Comparison of ENCODE assay signal across 9 cellular contexts in the genomic region with DNA sequence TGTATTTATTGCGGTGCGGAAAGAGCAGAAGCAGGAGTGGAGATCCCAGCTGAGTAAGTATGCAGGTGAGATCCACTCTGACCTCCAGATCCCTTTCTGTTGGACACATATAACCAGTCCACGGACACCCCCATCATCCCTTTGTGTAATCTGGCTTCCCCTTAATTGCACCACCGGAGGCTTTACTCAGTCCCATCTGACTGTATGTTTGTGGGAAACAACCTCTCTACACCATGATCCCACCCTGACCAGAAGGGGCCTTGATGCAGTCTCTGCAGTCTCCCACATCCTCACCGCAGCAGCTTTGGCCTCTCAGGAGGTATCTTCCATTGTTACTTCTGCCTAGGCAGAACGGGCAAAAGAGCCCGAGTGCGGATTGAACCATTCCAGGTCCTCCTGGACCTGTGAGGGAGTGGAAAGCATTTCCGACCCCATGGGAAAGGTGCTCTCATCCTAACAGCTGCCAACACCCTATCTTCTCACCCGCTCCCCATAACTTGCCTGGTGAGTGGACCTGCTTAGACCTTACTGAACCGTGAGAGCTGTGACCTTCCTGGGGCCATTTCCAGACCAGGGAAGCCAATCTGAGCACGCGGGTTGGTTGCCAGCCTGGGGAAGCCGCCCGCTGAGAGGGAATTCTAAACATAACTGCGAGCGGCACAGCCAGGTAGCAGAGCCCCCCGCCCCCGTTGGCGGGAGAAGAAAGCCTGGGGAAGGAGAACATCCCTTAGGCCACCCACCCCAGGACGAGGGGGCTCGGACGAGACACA. TPM values are rescaled to one million over a fixed set of nuclear protein-coding genes. Genes with fewer than 3 reads are reported as not detected.
A peak's percentile ranks its signal among the peaks of the same experiment; 100 is the strongest.
DNase-seq lines count a peak whose midpoint lies in the region; ATAC-seq and TF ChIP-seq lines count a peak whose summit lies in the region.
"Had no signal": no experiment of that assay in that cellular context is flagged by ENCODE, and none has a peak within 500 bp of the region (broad histone marks: within the 10 kb centered on the region; RNA-seq: fewer than 3 reads in every experiment).

No MANE protein-coding gene starts in this region.

- no peak for DNase-seq in coronary artery (ENCODE audit: low spot score)
- DNase-seq in left lung = no peak
- no peak for DNase-seq in activated CD4-positive, alpha-beta T cell treated with anti-CD3 and anti-CD28 coated beads for 4 hours
- no peak for DNase-seq in SKM-1 (lab: John Stamatoyannopoulos, UW; ENCODE audit: unreplicated experiment)
- DNase-seq in HuH-7 (ENCODE audit: low spot score) = no peak
- DNase-seq: NCI-H82 had no signal

- POLR2A ChIA-PET in HEK293 (lab: Yijun Ruan, JAX) = no interaction called here

- H3K4me1 ChIP-seq in HEK293 (ENCODE audit: control insufficient read depth, insufficient read depth, low read length) (0 out of 2 replicates have a peak, but pooled peaks cover 2% of the 10 kb centered on the region), left lung (no peaks in the 10 kb centered on the region), skeletal muscle satellite cell (ENCODE audit: control insufficient read depth, insufficient read depth, low read length) (no peaks in the 10 kb centered on the region)

- peak; percentile 46 for ATAC-seq in left lung
- no peak for ATAC-seq in HG03095 (IDR thresholded peaks at IDR 0.05; ENCODE audit: unreplicated experiment)

- peaks cover 0 to 42% of the 10 kb centered on the region in 2 donors for H3K27me3 ChIP-seq in left lung
- H3K27me3 ChIP-seq in skeletal muscle satellite cell (ENCODE audit: control insufficient read depth, insufficient read depth, low read length) = peaks cover 16% of the 10 kb centered on the region

- H3K27ac ChIP-seq in HEK293 (ENCODE audit: extremely low read depth, low read depth, low read length) (peak overlapping the region; percentile 70; the same call in 1 of the 2 replicates), coronary artery (peak overlapping the region in 1 of 2 donors; percentile 23), left lung (peak overlapping the region; percentile 53 to 70)

- intact Hi-C loops in left lung (cut with DNase I) = no loop called here

- TF ChIP-seq CTCF in HEK293 (tag by site-specific recombination; IDR thresholded peaks at IDR 0.05) (no peak), coronary artery (IDR thresholded peaks at IDR 0.05) (no peak), left lung (IDR thresholded peaks at IDR 0.05) (no peak)

- peak overlapping the region; percentile 98 for H3K4me2 ChIP-seq in skeletal muscle satellite cell (ENCODE audit: low read length)

- CTCF ChIA-PET in HEK293 (lab: Yijun Ruan, JAX) = interaction anchor here (0.9 kb wide), 1 partner anchor 185 kb away, joined by 3 read pairs; no protein-coding TSS in a partner anchor

- H3K36me3 ChIP-seq in HEK293 (ENCODE audit: control insufficient read depth in 2 of 2, insufficient read depth in 1 of 2, low read length in 2 of 2) (no peaks in the 10 kb centered on the region), left lung (no peaks in the 10 kb centered on the region), skeletal muscle satellite cell (ENCODE audit: insufficient read depth, low read length) (no peaks in the 10 kb centered on the region)

- no peaks in the 10 kb centered on the region for H3K9me3 ChIP-seq in HEK293 (ENCODE audit: control insufficient read depth, insufficient read depth, low read depth, low read length)
- H3K9me3 ChIP-seq in left lung = no peaks in the 10 kb centered on the region
- no peaks in the 10 kb centered on the region for H3K9me3 ChIP-seq in skeletal muscle satellite cell (replicated peaks; ENCODE audit: low read length)

- H3K4me3 ChIP-seq in HEK293 (ENCODE audit: low read depth, low read length) = peak overlapping the region; percentile 58
- H3K4me3 ChIP-seq in coronary artery = peak overlapping the region; percentile 72
- peak overlapping the region; percentile 45 to 48 for H3K4me3 ChIP-seq in left lung
- H3K4me3 ChIP-seq in skeletal muscle satellite cell (ENCODE audit: low read length) = peak overlapping the region; percentile 78

- no peak overlapping the region for H3K9ac ChIP-seq in skeletal muscle satellite cell (ENCODE audit: low read depth, low read length)

TF ChIP-seq in HEK293, 187 proteins besides CTCF, POLR2A, EP300 and RAD21:
- TF ChIP-seq, protein P1, sequence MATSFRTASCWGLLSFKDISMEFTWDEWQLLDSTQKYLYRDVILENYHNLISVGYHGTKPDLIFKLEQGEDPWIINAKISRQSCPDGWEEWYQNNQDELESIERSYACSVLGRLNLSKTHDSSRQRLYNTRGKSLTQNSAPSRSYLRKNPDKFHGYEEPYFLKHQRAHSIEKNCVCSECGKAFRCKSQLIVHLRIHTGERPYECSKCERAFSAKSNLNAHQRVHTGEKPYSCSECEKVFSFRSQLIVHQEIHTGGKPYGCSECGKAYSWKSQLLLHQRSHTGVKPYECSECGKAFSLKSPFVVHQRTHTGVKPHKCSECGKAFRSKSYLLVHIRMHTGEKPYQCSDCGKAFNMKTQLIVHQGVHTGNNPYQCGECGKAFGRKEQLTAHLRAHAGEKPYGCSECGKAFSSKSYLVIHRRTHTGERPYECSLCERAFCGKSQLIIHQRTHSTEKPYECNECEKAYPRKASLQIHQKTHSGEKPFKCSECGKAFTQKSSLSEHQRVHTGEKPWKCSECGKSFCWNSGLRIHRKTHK (tag by site-specific recombination; IDR thresholded peaks at IDR 0.05) = no peak
- peak; percentile 75; the same call in 1 of the 2 replicates for TF ChIP-seq MZF1 (tag by site-specific recombination; IDR thresholded peaks at IDR 0.05; ENCODE audit: borderline replicate concordance)

RNA-seq across cellular contexts. Expression of a gene that starts 1.1 kb away (rescaled TPM):
- total RNA-seq in left lung = 100 to 1,000 TPM; 169 to 180 TPM
- total RNA-seq in skeletal muscle satellite cell (2012; rRNA removed) = under 0.01 TPM in 1 of 2 replicates, not detected in the other
